Comparison of ENCODE assay signal across 18 cellular contexts in the genomic region with DNA sequence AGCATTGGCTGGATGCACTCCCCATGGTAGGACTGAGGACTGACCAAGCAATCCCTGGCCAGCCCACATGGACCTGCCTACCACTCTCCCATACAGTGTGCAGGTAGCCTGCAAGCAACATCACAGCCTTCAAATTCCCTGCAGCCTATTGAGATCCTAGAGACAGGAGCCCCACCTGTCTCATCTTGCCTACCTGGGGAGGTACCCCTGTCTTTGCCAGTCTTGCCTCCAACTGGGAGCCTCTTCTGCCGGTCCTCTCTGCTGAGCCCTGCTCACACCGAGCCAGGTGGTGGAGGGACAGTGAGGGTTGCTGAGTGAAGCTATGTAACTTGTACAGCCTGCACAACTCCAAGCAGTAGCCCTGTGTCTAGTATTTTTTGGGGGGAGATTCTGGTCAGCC. TPM values are rescaled to one million over a fixed set of nuclear protein-coding genes. Genes with fewer than 3 reads are reported as not detected.
DNase-seq lines count a peak whose midpoint lies in the region; ATAC-seq lines count a peak whose summit lies in the region.
"Had no signal": no experiment of that assay in that cellular context is flagged by ENCODE, and none has a peak within 500 bp of the region (broad histone marks: within the 10 kb centered on the region; RNA-seq: fewer than 3 reads in every experiment).

No MANE protein-coding gene starts in this region.

- H3K27ac Mint-ChIP-seq in activated naive CD8-positive, alpha-beta T cell: peak overlapping the region; percentile 16
- H3K27ac Mint-ChIP-seq in activated naive CD8-positive, alpha-beta T cell treated with anti-CD3 and anti-CD28 coated beads, Interleukin-2, amount 50 U/mL, for 24 hours: no peak overlapping the region
- peak overlapping the region; percentile 23 for H3K27ac Mint-ChIP-seq in stimulated activated effector memory CD8-positive, alpha-beta T cell treated with anti-CD3 and anti-CD28 coated beads, Interleukin-12 subunit alpha, Interleukin-12 subunit beta, amount 100 ng/mL, for 72 hours
- H3K27ac Mint-ChIP-seq: B cell; CD4-positive, alpha-beta T cell; GM23338 had no signal

- H3K4me3 ChIP-seq in neuronal stem cell (ENCODE audit: low read length in 2 of 2): no peak overlapping the region
- H3K4me3 ChIP-seq: GM23338 had no signal

- no CpG with 5 or more reads among the region's 2 CpGs for WGBS in neuronal stem cell (ENCODE audit: extremely low coverage in 2 of 2, insufficient read length in 2 of 2, insufficient replicate concordance in 1 of 2), 2 donors

- no peak overlapping the region for H4K91ac ChIP-seq in neuronal stem cell (ENCODE audit: low read depth, low read length, poor library complexity)

- H2BK5ac ChIP-seq in neuronal stem cell (ENCODE audit: low read length): no peak overlapping the region

- peaks cover 38% of the 10 kb centered on the region for H3K4me1 Mint-ChIP-seq in activated naive CD8-positive, alpha-beta T cell (ENCODE audit: low read depth)
- H3K4me1 Mint-ChIP-seq in activated naive CD8-positive, alpha-beta T cell treated with anti-CD3 and anti-CD28 coated beads, Interleukin-2, amount 50 U/mL, for 24 hours: peaks cover 24% of the 10 kb centered on the region
- H3K4me1 Mint-ChIP-seq in stimulated activated effector memory CD8-positive, alpha-beta T cell treated with anti-CD3 and anti-CD28 coated beads, Interleukin-12 subunit alpha, Interleukin-12 subunit beta, amount 100 ng/mL, for 72 hours: peaks cover 23% of the 10 kb centered on the region

- peaks cover 0 to 44% (median 8%) of the 10 kb centered on the region in 3 experiments for H3K27me3 ChIP-seq in neuronal stem cell (ENCODE audit: control insufficient read depth in 3 of 3, insufficient read depth in 3 of 3, low read depth in 1 of 3, low read length in 3 of 3)

- H3K4me3 Mint-ChIP-seq in activated naive CD8-positive, alpha-beta T cell: no peak overlapping the region
- no peak overlapping the region for H3K4me3 Mint-ChIP-seq in activated naive CD8-positive, alpha-beta T cell treated with anti-CD3 and anti-CD28 coated beads, Interleukin-2, amount 50 U/mL, for 24 hours
- no peak overlapping the region for H3K4me3 Mint-ChIP-seq in stimulated activated effector memory CD8-positive, alpha-beta T cell treated with anti-CD3 and anti-CD28 coated beads, Interleukin-12 subunit alpha, Interleukin-12 subunit beta, amount 100 ng/mL, for 72 hours
- H3K4me3 Mint-ChIP-seq: B cell; CD4-positive, alpha-beta T cell; GM23338 had no signal

- H3K27me3 Mint-ChIP-seq in activated naive CD8-positive, alpha-beta T cell: no peaks in the 10 kb centered on the region
- H3K27me3 Mint-ChIP-seq in activated naive CD8-positive, alpha-beta T cell treated with anti-CD3 and anti-CD28 coated beads, Interleukin-2, amount 50 U/mL, for 24 hours: no peaks in the 10 kb centered on the region
- H3K27me3 Mint-ChIP-seq: B cell; CD4-positive, alpha-beta T cell had no signal

- peaks cover 15% of the 10 kb centered on the region for H3K36me3 Mint-ChIP-seq in activated naive CD8-positive, alpha-beta T cell
- no peaks in the 10 kb centered on the region for H3K36me3 Mint-ChIP-seq in activated naive CD8-positive, alpha-beta T cell treated with anti-CD3 and anti-CD28 coated beads, Interleukin-2, amount 50 U/mL, for 24 hours (ENCODE audit: low read depth)
- H3K36me3 Mint-ChIP-seq in stimulated activated effector memory CD8-positive, alpha-beta T cell treated with anti-CD3 and anti-CD28 coated beads, Interleukin-12 subunit alpha, Interleukin-12 subunit beta, amount 100 ng/mL, for 72 hours: peaks cover 5% of the 10 kb centered on the region

- H3K18ac ChIP-seq in neuronal stem cell (ENCODE audit: low read length): no peak overlapping the region

- no peak overlapping the region for H3K14ac ChIP-seq in neuronal stem cell (ENCODE audit: low read length)

- no peak overlapping the region for H4K8ac ChIP-seq in neuronal stem cell (ENCODE audit: low read depth, low read length)

- no peaks in the 10 kb centered on the region for H3K9me3 ChIP-seq in neuronal stem cell (replicated peaks in 1 of 2; ENCODE audit: control insufficient read depth in 2 of 2, insufficient read depth in 1 of 2, low read depth in 1 of 2, low read length in 2 of 2)

- H3K27ac ChIP-seq in neuronal stem cell (replicated peaks; ENCODE audit: low read length): no peak overlapping the region
- H3K27ac ChIP-seq in caudate nucleus (ENCODE audit: low read depth, low read length): no peak overlapping the region
- H3K27ac ChIP-seq: HL-60 had no signal

- no peak for ATAC-seq in activated naive CD8-positive, alpha-beta T cell treated with anti-CD3 and anti-CD28 coated beads, Interleukin-2, amount 50 U/mL, for 24 hours
- no peak for ATAC-seq in stimulated activated effector memory CD8-positive, alpha-beta T cell treated with anti-CD3 and anti-CD28 coated beads, Interleukin-12 subunit alpha, Interleukin-12 subunit beta, amount 100 ng/mL, for 72 hours
- no peak for ATAC-seq in HG02884 (IDR thresholded peaks at IDR 0.05; ENCODE audit: unreplicated experiment)
- ATAC-seq: GM23338 had no signal

- H2BK120ac ChIP-seq in neuronal stem cell (ENCODE audit: low read depth, low read length): no peak overlapping the region

- no peak overlapping the region for H3K4ac ChIP-seq in neuronal stem cell (ENCODE audit: low read length)

- H3K23ac ChIP-seq in neuronal stem cell (ENCODE audit: low read depth, low read length, poor library complexity): no peak overlapping the region

- H2BK12ac ChIP-seq in neuronal stem cell (ENCODE audit: low read length): no peak overlapping the region

- H3K4me1 ChIP-seq in neuronal stem cell (ENCODE audit: control insufficient read depth in 2 of 2, insufficient read depth in 1 of 2, low read depth in 1 of 2, low read length in 2 of 2): peaks cover 0 to 3% of the 10 kb centered on the region in 2 donors

- H2AFZ ChIP-seq in neuronal stem cell (ENCODE audit: low read length): no peak overlapping the region
- H2AFZ ChIP-seq: GM23338 had no signal

- peak overlapping the region; percentile 35 for H3K9ac ChIP-seq in neuronal stem cell (ENCODE audit: low read depth, low read length, poor library complexity)

- no peak overlapping the region for H2BK15ac ChIP-seq in neuronal stem cell (ENCODE audit: low read length)

- H2AK5ac ChIP-seq in neuronal stem cell (ENCODE audit: low read depth, low read length): no peak overlapping the region

- H3K36me3 ChIP-seq in neuronal stem cell (replicated peaks in 1 of 2; ENCODE audit: control insufficient read depth in 2 of 2, insufficient read depth in 2 of 2, low read length in 2 of 2): no peaks in the 10 kb centered on the region

- no peak overlapping the region for H3K4me2 ChIP-seq in neuronal stem cell (ENCODE audit: insufficient read depth, low read length, poor library complexity, severe bottlenecking)
- H3K4me2 ChIP-seq: GM23338 had no signal

- DNase-seq in activated naive CD8-positive, alpha-beta T cell treated with anti-CD3 and anti-CD28 coated beads, Interleukin-2, amount 50 U/mL, for 24 hours: no peak
- peak; percentile 65 for DNase-seq in mesenteric fat pad (ENCODE audit: low spot score)
- no peak for DNase-seq in neuronal stem cell (ENCODE audit: low spot score)
- DNase-seq in stimulated activated effector memory CD8-positive, alpha-beta T cell treated with anti-CD3 and anti-CD28 coated beads, Interleukin-12 subunit alpha, Interleukin-12 subunit beta, amount 100 ng/mL, for 72 hours (ENCODE audit: low spot score in 2 of 2): no peak
- no peak for DNase-seq in caudate nucleus (lab: John Stamatoyannopoulos, UW)
- no peak for DNase-seq in mucosa of gallbladder (ENCODE audit: low spot score)
- DNase-seq: C1 segment of cervical spinal cord; Calu3; CD4-positive, alpha-beta T cell; DMS 273 treated with DMSO at 0.1 percent for 48 hours; DMS79 treated with DMSO at 0.1 percent for 48 hours; EL; H7 had no signal

- no peaks in the 10 kb centered on the region for H3K9me3 Mint-ChIP-seq in activated naive CD8-positive, alpha-beta T cell (ENCODE audit: low read depth)
- no peaks in the 10 kb centered on the region for H3K9me3 Mint-ChIP-seq in activated naive CD8-positive, alpha-beta T cell treated with anti-CD3 and anti-CD28 coated beads, Interleukin-2, amount 50 U/mL, for 24 hours
- H3K9me3 Mint-ChIP-seq in stimulated activated effector memory CD8-positive, alpha-beta T cell treated with anti-CD3 and anti-CD28 coated beads, Interleukin-12 subunit alpha, Interleukin-12 subunit beta, amount 100 ng/mL, for 72 hours: no peaks in the 10 kb centered on the region
- H3K9me3 Mint-ChIP-seq: CD4-positive, alpha-beta T cell; GM23338 had no signal

- no peaks in the 10 kb centered on the region for H3K79me1 ChIP-seq in neuronal stem cell (ENCODE audit: low read depth, low read length)

RNA-seq across cellular contexts. Expression of a gene that starts 29.9 kb away (rescaled TPM):
- total RNA-seq in mesenteric fat pad: 8.6 TPM
- polyA plus RNA-seq in neuronal stem cell (2013, experiment 1 of 2): 41.4 TPM
- polyA plus RNA-seq in neuronal stem cell (2013, experiment 2 of 2): 42.4 TPM
- 6.8 TPM for total RNA-seq in mucosa of gallbladder
